ENCODE assay signal across 20 cellular contexts in genomic region chr2:109272461-109272860, GRCh38.
DNase-seq lines count a peak whose midpoint lies in the region; TF ChIP-seq lines count a peak whose summit lies in the region.
"Had no signal": no experiment of that assay in that cellular context is flagged by ENCODE, and none has a peak within 500 bp of the region (broad histone marks: within the 10 kb centered on the region; RNA-seq: fewer than 3 reads in every experiment).

No MANE protein-coding gene starts in this region.

- H3K9me3 Mint-ChIP-seq in immature natural killer cell = no peaks in the 10 kb centered on the region
- H3K9me3 Mint-ChIP-seq: CD8-positive, alpha-beta memory T cell had no signal

- DNase-seq in NCI-H748 (lab: John Stamatoyannopoulos, UW; ENCODE audit: unreplicated experiment) = peak; percentile 6
- DNase-seq in NCI-H748 treated with DMSO at 0.1 percent for 48 hours (lab: John Stamatoyannopoulos, UW) = no peak
- DNase-seq in left kidney (ENCODE audit: low read depth, low spot score) = peak; percentile 92
- DNase-seq in retina = peak; percentile 87
- no peak for DNase-seq in stimulated activated CD4-positive, alpha-beta T cell treated with anti-CD3 and anti-CD28 coated beads, Interleukin-4, amount 100 ng/mL, for 4 hours
- DNase-seq in RWPE1 (ENCODE audit: low spot score) = no peak
- DNase-seq in immature natural killer cell = no peak
- DNase-seq: 8988T; CD8-positive, alpha-beta memory T cell; EL; GF-D8; H7; IMR-90; NCI-H1105 treated with DMSO at 0.1 percent for 48 hours; NCI-H2029 treated with DMSO at 0.1 percent for 48 hours; NCI-H345; Right ventricle myocardium superior had no signal

- H3K4me2 ChIP-seq in BLaER1 treated with 17β-estradiol and CSF1 and Interleukin-3, amounts not matched to agents 10 nM and 100 nM = peak overlapping the region in 9 of 11 experiments; percentile 9 to 89 (median 80); a peak in 15 of 22 replicates
- H3K4me2 ChIP-seq: KMS-11 had no signal

- peaks cover 0 to 4% (median 2%) of the 10 kb centered on the region in 3 donors for H3K27me3 Mint-ChIP-seq in immature natural killer cell (ENCODE audit: low read depth in 3 of 3)

- H3K27ac ChIP-seq in BLaER1 treated with 17β-estradiol and CSF1 and Interleukin-3, amounts not matched to agents 10 nM and 100 nM = peak overlapping the region in 8 of 11 experiments; percentile 49 to 89 (median 84); a peak in 11 of 22 replicates
- H3K27ac ChIP-seq in RWPE1 = no peak overlapping the region
- H3K27ac ChIP-seq: C4-2B, KMS-11 had no signal

- peak overlapping the region in 2 of 11 experiments; percentile 2 to 28; a peak in 1 of 22 replicates for H3K9ac ChIP-seq in BLaER1 treated with 17β-estradiol and CSF1 and Interleukin-3, amounts not matched to agents 10 nM and 100 nM
- H3K9ac ChIP-seq: KMS-11 had no signal

- peaks cover 64 to 99% (median 89%) of the 10 kb centered on the region in 10 experiments for H3K4me1 ChIP-seq in BLaER1 treated with 17β-estradiol and CSF1 and Interleukin-3, amounts not matched to agents 10 nM and 100 nM

- H3K36me3 ChIP-seq in BLaER1 treated with 17β-estradiol and CSF1 and Interleukin-3, amounts not matched to agents 10 nM and 100 nM = peaks cover 0 to 13% (median 0%) of the 10 kb centered on the region in 11 experiments; a peak in 4 of 22 replicates

- H3K9me3 ChIP-seq in BLaER1 treated with 17β-estradiol and CSF1 and Interleukin-3, amounts not matched to agents 10 nM and 100 nM (replicated peaks in 1 of 11) = no peaks in the 10 kb centered on the region

- no peak overlapping the region for H3K4me3 ChIP-seq in BLaER1 treated with 17β-estradiol and CSF1 and Interleukin-3, amounts not matched to agents 10 nM and 100 nM

- no peak overlapping the region for H3K4me3 Mint-ChIP-seq in immature natural killer cell
- H3K4me3 Mint-ChIP-seq: CD8-positive, alpha-beta memory T cell had no signal

- H3K27ac Mint-ChIP-seq in immature natural killer cell = no peak overlapping the region
- H3K27ac Mint-ChIP-seq: CD8-positive, alpha-beta memory T cell had no signal

- peaks cover 15 to 16% of the 10 kb centered on the region in 2 donors for H3K4me1 Mint-ChIP-seq in immature natural killer cell

- TF ChIP-seq CTCF in RWPE1 (conservative IDR thresholded peaks at IDR 0.05; ENCODE audit: low read depth) = no peak

- CTCF ChIA-PET in RWPE1 (lab: Yijun Ruan, JAX) = no interaction called here

- peaks cover 4 to 87% (median 53%) of the 10 kb centered on the region in 11 experiments; a peak in 19 of 22 replicates for H4K20me1 ChIP-seq in BLaER1 treated with 17β-estradiol and CSF1 and Interleukin-3, amounts not matched to agents 10 nM and 100 nM

- no peaks in the 10 kb centered on the region for H3K36me3 Mint-ChIP-seq in immature natural killer cell
- H3K36me3 Mint-ChIP-seq: CD8-positive, alpha-beta memory T cell had no signal

- H3K27me3 ChIP-seq in BLaER1 treated with 17β-estradiol and CSF1 and Interleukin-3, amounts not matched to agents 10 nM and 100 nM = no peaks in the 10 kb centered on the region

- POLR2A ChIA-PET in RWPE1 (lab: Yijun Ruan, JAX; ENCODE audit: low non-redundant PET) = no interaction called here

Comparison
In these comparisons a context has a peak if more than half of its experiments do, and no peak if none do; other contexts are left out.
1. DNase-seq: peak in NCI-H748 (single experiment), left kidney (single experiment) and retina (single experiment); none in NCI-H748 treated with DMSO at 0.1 percent for 48 hours (single experiment), stimulated activated CD4-positive, alpha-beta T cell treated with anti-CD3 and anti-CD28 coated beads, Interleukin-4, amount 100 ng/mL, for 4 hours (0 of 2), RWPE1 (single experiment) and immature natural killer cell (0 of 3).